Comparison of ENCODE assay signal across 8 cellular contexts in genomic region chr17:60524463-60525346, GRCh38. TPM values are rescaled to one million over a fixed set of nuclear protein-coding genes. Genes with fewer than 3 reads are reported as not detected.
A peak's percentile ranks its signal among the peaks of the same experiment; 100 is the strongest.
DNase-seq lines count a peak whose midpoint lies in the region; ATAC-seq, FAIRE-seq and TF ChIP-seq lines count a peak whose summit lies in the region.

No MANE protein-coding gene starts in this region.

- H3K27me3 Mint-ChIP-seq in natural killer cell (ENCODE audit: low read depth in 2 of 2): no peaks in the 10 kb centered on the region

- TF ChIP-seq POLR2A in H1 (IDR thresholded peaks at IDR 0.05; ENCODE audit: control extremely low read depth in 1 of 2, low read depth in 2 of 2, low read length in 2 of 2): no peak

- ATAC-seq in natural killer cell: no peak
- ATAC-seq in HG03095 (IDR thresholded peaks at IDR 0.05; ENCODE audit: unreplicated experiment): no peak
- ATAC-seq in GM19395 (IDR thresholded peaks at IDR 0.05; ENCODE audit: unreplicated experiment): no peak

- no peak overlapping the region for H2AFZ ChIP-seq in H1 (ENCODE audit: low read length)

- peaks cover 43 to 45% of the 10 kb centered on the region in 2 donors for H3K4me1 Mint-ChIP-seq in natural killer cell

- 0 out of 2 replicates have a peak overlapping the region, but pooled peaks have one; percentile 95 for H3K27ac ChIP-seq in H1 (ENCODE audit: low read depth, low read length)

- H3K79me2 ChIP-seq in H1 (ENCODE audit: control insufficient read depth in 1 of 2, insufficient read depth in 2 of 2, low read length in 2 of 2): peaks cover 28 to 67% of the 10 kb centered on the region in 2 experiments

- H3K4me3 Mint-ChIP-seq in natural killer cell: peak overlapping the region; percentile 95

- H3K4me2 ChIP-seq in H1 (ENCODE audit: insufficient read depth in 1 of 2, low read depth in 2 of 2, low read length in 2 of 2): peak overlapping the region; percentile 82 to 92

- H3K9me3 Mint-ChIP-seq in natural killer cell: no peaks in the 10 kb centered on the region

- H3K27ac Mint-ChIP-seq in natural killer cell: peak overlapping the region; percentile 93 to 98

- no peak overlapping the region for H3K4ac ChIP-seq in H1 (replicated peaks; ENCODE audit: insufficient read length, low read depth, low read length)

- H3K14ac ChIP-seq in H1 (ENCODE audit: insufficient read length): no peak overlapping the region

- H4K91ac ChIP-seq in H1 (replicated peaks; ENCODE audit: insufficient read length, low read length): no peak overlapping the region

- peaks cover 12% of the 10 kb centered on the region for H3K79me1 ChIP-seq in H1 (ENCODE audit: low read depth, low read length)

- no peak overlapping the region for H2BK15ac ChIP-seq in H1 (ENCODE audit: low read length)

- TF ChIP-seq RAD21 in H1 (IDR thresholded peaks at IDR 0.05 in 1 of 2, conservative IDR thresholded peaks at IDR 0.05 in 1 of 2; ENCODE audit: low read depth in 2 of 2, low read length in 2 of 2): no peak

- no peak overlapping the region for H4K5ac ChIP-seq in H1 (ENCODE audit: insufficient read length, low read depth, low read length)

- H3K9ac ChIP-seq in H1 (replicated peaks in 1 of 4; ENCODE audit: extremely low read depth in 1 of 4, low read depth in 3 of 4, low read length in 3 of 4): peak overlapping the region; percentile 79 to 94 (median 92); a peak in 6 of 7 replicates

- no peak overlapping the region for H3K23ac ChIP-seq in H1 (ENCODE audit: insufficient read length)

- H3K4me3 ChIP-seq in H1 (ENCODE audit: extremely low read depth in 1 of 4, insufficient read depth in 2 of 4, low read depth in 3 of 4, low read length in 4 of 4): peak overlapping the region; percentile 90 to 99 (median 97)

- no peak overlapping the region for H3K56ac ChIP-seq in H1 (replicated peaks; ENCODE audit: insufficient read length, low read depth, low read length)

- no peak overlapping the region for H4K8ac ChIP-seq in H1 (ENCODE audit: extremely low read depth, insufficient read depth, low read length)

- CTCF ChIA-PET in H1 (lab: Charles Lee; ENCODE audit: partially characterized antibody): interaction anchor here (0.7 to 1.4 kb wide), 3 partner anchors 49 to 363 kb away, joined by 3 to 4 read pairs (median 3); no protein-coding TSS in a partner anchor

- 0 out of 2 replicates have a peak overlapping the region, but pooled peaks have one; percentile 46 for H2AK5ac ChIP-seq in H1 (ENCODE audit: low read depth, low read length)

- H3K18ac ChIP-seq in H1 (ENCODE audit: extremely low read depth, low read length): 0 out of 2 replicates have a peak overlapping the region, but pooled peaks have one; percentile 93

- DNase-seq in NCI-H82 (lab: John Stamatoyannopoulos, UW): peak; percentile 21
- no peak for DNase-seq in NCI-H82 treated with DMSO at 0.1 percent for 48 hours (lab: John Stamatoyannopoulos, UW; ENCODE audit: unreplicated experiment)
- peak; percentile 37 for DNase-seq in OCI-M1 (lab: John Stamatoyannopoulos, UW)
- DNase-seq in H1 (ENCODE audit: low read depth in 1 of 2, low spot score in 2 of 2): peak in 1 of 2 experiments; percentile 17
- no peak for DNase-seq in natural killer cell
- DNase-seq in GOT3 (lab: John Stamatoyannopoulos, UW): no peak

- no peak for TF ChIP-seq CTCF in H1 (IDR thresholded peaks at IDR 0.05; ENCODE audit: control extremely low read depth in 1 of 3, insufficient read depth in 1 of 3, low read depth in 1 of 3, low read length in 3 of 3)
- no peak for TF ChIP-seq CTCF in natural killer cell (IDR thresholded peaks at IDR 0.05)

- no peak for TF ChIP-seq EP300 in H1 (IDR thresholded peaks at IDR 0.05; ENCODE audit: borderline replicate concordance in 1 of 2, low read depth in 2 of 2, low read length in 2 of 2)

- no peaks in the 10 kb centered on the region for H3K27me3 ChIP-seq in H1 (replicated peaks in 1 of 4; ENCODE audit: control insufficient read depth in 3 of 4, extremely low read depth in 1 of 4, insufficient read depth in 3 of 4, low read length in 3 of 4)

- H4K20me1 ChIP-seq in H1 (replicated peaks in 1 of 2; ENCODE audit: control insufficient read depth in 1 of 2, insufficient read depth in 2 of 2, low read length in 2 of 2): peaks cover 2 to 9% of the 10 kb centered on the region in 2 experiments

- H2BK20ac ChIP-seq in H1 (ENCODE audit: low read length): no peak overlapping the region

- H3K36me3 ChIP-seq in H1 (ENCODE audit: control insufficient read depth in 2 of 4, insufficient read depth in 4 of 4, low read length in 3 of 4): peaks cover 0 to 6% (median 0%) of the 10 kb centered on the region in 4 experiments; a peak in 1 of 8 replicates

- WGBS in H1 (ENCODE audit: extremely low coverage in 1 of 2, insufficient coverage in 1 of 2, insufficient read length in 1 of 2, insufficient replicate concordance in 2 of 2, low coverage in 1 of 2, low lambda C conversion rate in 2 of 2, missing lambda C conversion rate in 1 of 2), 2 experiments: 57% methylated on average over 9 of the region's 9 CpGs; no CpG with 5 or more reads in 1 of the 2 experiments

- H2BK12ac ChIP-seq in H1 (ENCODE audit: low read depth, low read length): peak overlapping the region; percentile 76; the same call in 1 of the 2 replicates

- intact Hi-C loops in natural killer cell (cut with micrococcal nuclease): loop anchor here (1.0 kb wide), 1 partner anchor 153 kb away; the partner anchor contains the start of gene BCAS3

- peaks cover 8% of the 10 kb centered on the region for H3K23me2 ChIP-seq in H1 (ENCODE audit: low read depth, low read length)

- POLR2A ChIA-PET in H1 (lab: Charles Lee; ENCODE audit: partially characterized antibody): interaction anchor here (1.0 kb wide), 1 partner anchor 75 kb away, joined by 3 read pairs; the partner anchor contains the start of gene PPM1D

- FAIRE-seq in H1 (lab: Jason Lieb, UNC): no peak

- no peaks in the 10 kb centered on the region for H3K36me3 Mint-ChIP-seq in natural killer cell

- peak overlapping the region; percentile 96; the same call in 1 of the 2 replicates for H2BK5ac ChIP-seq in H1 (ENCODE audit: low read depth, low read length)

- H2BK120ac ChIP-seq in H1 (replicated peaks; ENCODE audit: low read depth, low read length): no peak overlapping the region

- peaks cover 0 to 4% (median 0%) of the 10 kb centered on the region in 4 experiments; a peak in 2 of 7 replicates for H3K4me1 ChIP-seq in H1 (replicated peaks in 1 of 4; ENCODE audit: control insufficient read depth in 3 of 4, insufficient read depth in 4 of 4, low read length in 3 of 4)

- H3K9me3 ChIP-seq in H1 (ENCODE audit: insufficient read depth in 2 of 2, low read depth in 1 of 2, low read length in 1 of 2): no peaks in the 10 kb centered on the region

TF ChIP-seq in H1, 55 proteins besides CTCF, POLR2A, EP300 and RAD21 (continues in another document):
- TF ChIP-seq CHD2 (IDR thresholded peaks at IDR 0.05; ENCODE audit: low read length) (no peak), FOSL1 (IDR thresholded peaks at IDR 0.05; ENCODE audit: insufficient read depth, low read depth, low read length) (no peak), POU5F1 (IDR thresholded peaks at IDR 0.05; ENCODE audit: low read depth, low read length) (no peak), BCL11A (IDR thresholded peaks at IDR 0.05; ENCODE audit: low read depth in 2 of 2, low read length in 2 of 2) (no peak), SIX5 (IDR thresholded peaks at IDR 0.05; ENCODE audit: low read depth, low read length) (no peak), ZNF274 (IDR thresholded peaks at IDR 0.05; ENCODE audit: borderline replicate concordance, extremely low read depth, low read length) (no peak), RNF2 (IDR thresholded peaks at IDR 0.05; ENCODE audit: borderline replicate concordance, low read depth, low read length, missing control alignments, poor library complexity, severe bottlenecking) (no peak), SP4 (IDR thresholded peaks at IDR 0.05; ENCODE audit: low read length) (no peak), E2F6 (IDR thresholded peaks at IDR 0.05) (no peak), JUND (IDR thresholded peaks at IDR 0.05; ENCODE audit: low read length) (no peak), SAP30 (IDR thresholded peaks at IDR 0.05; ENCODE audit: insufficient read depth, insufficient replicate concordance, low read length) (no peak)
- TF ChIP-seq, protein P1, sequence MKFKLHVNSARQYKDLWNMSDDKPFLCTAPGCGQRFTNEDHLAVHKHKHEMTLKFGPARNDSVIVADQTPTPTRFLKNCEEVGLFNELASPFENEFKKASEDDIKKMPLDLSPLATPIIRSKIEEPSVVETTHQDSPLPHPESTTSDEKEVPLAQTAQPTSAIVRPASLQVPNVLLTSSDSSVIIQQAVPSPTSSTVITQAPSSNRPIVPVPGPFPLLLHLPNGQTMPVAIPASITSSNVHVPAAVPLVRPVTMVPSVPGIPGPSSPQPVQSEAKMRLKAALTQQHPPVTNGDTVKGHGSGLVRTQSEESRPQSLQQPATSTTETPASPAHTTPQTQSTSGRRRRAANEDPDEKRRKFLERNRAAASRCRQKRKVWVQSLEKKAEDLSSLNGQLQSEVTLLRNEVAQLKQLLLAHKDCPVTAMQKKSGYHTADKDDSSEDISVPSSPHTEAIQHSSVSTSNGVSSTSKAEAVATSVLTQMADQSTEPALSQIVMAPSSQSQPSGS (IDR thresholded peaks at IDR 0.05; ENCODE audit: low read length): no peak
- TF ChIP-seq, protein P2, sequence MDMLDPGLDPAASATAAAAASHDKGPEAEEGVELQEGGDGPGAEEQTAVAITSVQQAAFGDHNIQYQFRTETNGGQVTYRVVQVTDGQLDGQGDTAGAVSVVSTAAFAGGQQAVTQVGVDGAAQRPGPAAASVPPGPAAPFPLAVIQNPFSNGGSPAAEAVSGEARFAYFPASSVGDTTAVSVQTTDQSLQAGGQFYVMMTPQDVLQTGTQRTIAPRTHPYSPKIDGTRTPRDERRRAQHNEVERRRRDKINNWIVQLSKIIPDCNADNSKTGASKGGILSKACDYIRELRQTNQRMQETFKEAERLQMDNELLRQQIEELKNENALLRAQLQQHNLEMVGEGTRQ (IDR thresholded peaks at IDR 0.05; ENCODE audit: low read length): no peak

RNA-seq across cellular contexts. Expression of gene APPBP2, which starts 1.3 kb away (rescaled TPM):
- total RNA-seq in H1 (2021; fragmentation: NEBNext Ultra II Directional; extraction: Animal tissue kit (Norgen Biotek cat#: 25700)): 18.0 and 20.5 TPM in 2 replicates
- 1.9 and 3.3 TPM in 2 replicates for polyA plus RNA-seq in H1 (2011; rRNA removed)
- 4.6 TPM for polyA plus RNA-seq in H1 (2011; cell fraction: cytosol; rRNA removed)
- 2.6 TPM for polyA plus RNA-seq in H1 (2011; cell fraction: nucleus; rRNA removed)
- polyA plus RNA-seq in H1 (2012, experiment 1 of 2): 9.7 to 14.7 TPM (median 10.5 TPM) in 4 replicates
- 0.81 TPM for polyA plus RNA-seq in H1 (2012, experiment 2 of 2)
- polyA plus RNA-seq in H1 (2013, experiment 1 of 2): 4.5 TPM
- 4.2 TPM for polyA plus RNA-seq in H1 (2013, experiment 2 of 2)
- polyA minus RNA-seq in H1 (2011; rRNA and poly(A)+ RNA removed): 11.2 and 17.8 TPM in 2 replicates
- polyA minus RNA-seq in H1 (2011; cell fraction: cytosol; rRNA and poly(A)+ RNA removed): 16.5 TPM
- 8.3 TPM for polyA minus RNA-seq in H1 (2011; cell fraction: nucleus; rRNA and poly(A)+ RNA removed)
- total RNA-seq in natural killer cell: 10 to 100 TPM; 18.2 to 23.2 (median 23.0) TPM

Comparison
In these comparisons a context has a peak if more than half of its experiments do, and no peak if none do; other contexts are left out.
1. DNase-seq: peak in NCI-H82 (single experiment) and OCI-M1 (single experiment); none in NCI-H82 treated with DMSO at 0.1 percent for 48 hours (single experiment), natural killer cell (single experiment) and GOT3 (single experiment).